ENCODE assay signal across 15 cellular contexts in genomic region chr16:76035689-76036088, GRCh38.
"Had no signal": no experiment of that assay in that cellular context is flagged by ENCODE, and none has a peak within 500 bp of the region (broad histone marks: within the 10 kb centered on the region; RNA-seq: fewer than 3 reads in every experiment).

No MANE protein-coding gene starts in this region.

- H3K9me3 ChIP-seq: ascending aorta, psoas muscle, right lobe of liver had no signal

- H3K27ac Mint-ChIP-seq: activated naive CD8-positive, alpha-beta T cell treated with anti-CD3 and anti-CD28 coated beads, Interleukin-2, amount 50 U/mL, for 24 hours; memory B cell; nephron; stimulated activated effector memory CD8-positive, alpha-beta T cell treated with anti-CD3 and anti-CD28 coated beads, Interleukin-12 subunit alpha, Interleukin-12 subunit beta, amount 100 ng/mL, for 72 hours had no signal

- H3K27ac ChIP-seq: ascending aorta, heart left ventricle, psoas muscle, right lobe of liver, transverse colon had no signal

- H3K36me3 Mint-ChIP-seq: memory B cell; stimulated activated effector memory CD8-positive, alpha-beta T cell treated with anti-CD3 and anti-CD28 coated beads, Interleukin-12 subunit alpha, Interleukin-12 subunit beta, amount 100 ng/mL, for 72 hours had no signal

- H3K4me1 ChIP-seq: ascending aorta, heart left ventricle, psoas muscle, right lobe of liver, transverse colon had no signal

- H3K4me3 ChIP-seq: ascending aorta, heart left ventricle, psoas muscle, right lobe of liver, transverse colon had no signal

- H3K36me3 ChIP-seq: ascending aorta, heart left ventricle, right lobe of liver, transverse colon had no signal

- ATAC-seq: activated naive CD8-positive, alpha-beta T cell treated with anti-CD3 and anti-CD28 coated beads, Interleukin-2, amount 50 U/mL, for 24 hours; heart left ventricle; left lobe of liver; psoas muscle; right lobe of liver; stimulated activated effector memory CD8-positive, alpha-beta T cell treated with anti-CD3 and anti-CD28 coated beads, Interleukin-12 subunit alpha, Interleukin-12 subunit beta, amount 100 ng/mL, for 72 hours had no signal

- H3K27me3 ChIP-seq: ascending aorta, heart left ventricle, right lobe of liver, transverse colon had no signal

- H3K27me3 Mint-ChIP-seq: activated naive CD8-positive, alpha-beta T cell treated with anti-CD3 and anti-CD28 coated beads, Interleukin-2, amount 50 U/mL, for 24 hours; memory B cell had no signal

- DNase-seq: activated CD4-positive, alpha-beta T cell treated with anti-CD3 and anti-CD28 coated beads for 4 hours; activated naive CD4-positive, alpha-beta T cell treated with Interleukin-2 at 50 U/mL for 16 hours; activated naive CD8-positive, alpha-beta T cell treated with anti-CD3 and anti-CD28 coated beads, Interleukin-2, amount 50 U/mL, for 24 hours; heart left ventricle; psoas muscle; right lobe of liver; substantia nigra; transverse colon had no signal

- FAIRE-seq: frontal cortex, islet of Langerhans had no signal

- H3K4me3 Mint-ChIP-seq: activated naive CD8-positive, alpha-beta T cell treated with anti-CD3 and anti-CD28 coated beads, Interleukin-2, amount 50 U/mL, for 24 hours; memory B cell; nephron; stimulated activated effector memory CD8-positive, alpha-beta T cell treated with anti-CD3 and anti-CD28 coated beads, Interleukin-12 subunit alpha, Interleukin-12 subunit beta, amount 100 ng/mL, for 72 hours had no signal

- H3K4me1 Mint-ChIP-seq: activated naive CD8-positive, alpha-beta T cell treated with anti-CD3 and anti-CD28 coated beads, Interleukin-2, amount 50 U/mL, for 24 hours; memory B cell; nephron; stimulated activated effector memory CD8-positive, alpha-beta T cell treated with anti-CD3 and anti-CD28 coated beads, Interleukin-12 subunit alpha, Interleukin-12 subunit beta, amount 100 ng/mL, for 72 hours had no signal
